Comparison of ENCODE assay signal across 10 cellular contexts in genomic region chr11:8533332-8533731, GRCh38.
DNase-seq lines count a peak whose midpoint lies in the region; ATAC-seq and TF ChIP-seq lines count a peak whose summit lies in the region.
"Had no signal": no experiment of that assay in that cellular context is flagged by ENCODE, and none has a peak within 500 bp of the region (broad histone marks: within the 10 kb centered on the region; RNA-seq: fewer than 3 reads in every experiment).

No MANE protein-coding gene starts in this region.

- H3K27me3 Mint-ChIP-seq in glutamatergic neuron (ENCODE audit: unreplicated experiment) (peaks cover 7% of the 10 kb centered on the region), T-cell (peaks cover 6 to 9% of the 10 kb centered on the region in 2 donors)

- POLR2A ChIA-PET in T-cell (lab: Charles Lee): no interaction called here

- H3K36me3 Mint-ChIP-seq in glutamatergic neuron (ENCODE audit: unreplicated experiment) (no peaks in the 10 kb centered on the region), T-cell (no peaks in the 10 kb centered on the region)

- peak overlapping the region; percentile 20 for H3K27ac Mint-ChIP-seq in glutamatergic neuron (ENCODE audit: unreplicated experiment)
- no peak overlapping the region for H3K27ac Mint-ChIP-seq in T-cell

- H3K9me3 Mint-ChIP-seq in glutamatergic neuron (ENCODE audit: unreplicated experiment) (peaks cover 13% of the 10 kb centered on the region), T-cell (no peaks in the 10 kb centered on the region)

- H3K4me3 Mint-ChIP-seq in glutamatergic neuron (ENCODE audit: unreplicated experiment): no peak overlapping the region
- H3K4me3 Mint-ChIP-seq in T-cell: no peak overlapping the region

- DNase-seq in glutamatergic neuron: no peak
- DNase-seq in NK-92 treated with Interleukin-12 subunit alpha and Interleukin-12 subunit beta, amount 100 ng/mL, for 24 hours (lab: John Stamatoyannopoulos, UW): no peak
- no peak for DNase-seq in T-cell
- DNase-seq in substantia nigra (lab: John Stamatoyannopoulos, UW): no peak
- DNase-seq: MG63 had no signal

- ATAC-seq in GM18511 (IDR thresholded peaks at IDR 0.05; ENCODE audit: unreplicated experiment) (peak; percentile 66), GM21529 (IDR thresholded peaks at IDR 0.05; ENCODE audit: unreplicated experiment) (peak; percentile 81), HG03469 (IDR thresholded peaks at IDR 0.05; ENCODE audit: unreplicated experiment) (peak; percentile 59), HG03457 (IDR thresholded peaks at IDR 0.05; ENCODE audit: unreplicated experiment) (no peak), T-cell (replicated peaks in 1 of 4) (no peak)

- no peak for TF ChIP-seq CTCF in glutamatergic neuron (IDR thresholded peaks at IDR 0.05; ENCODE audit: partially characterized antibody, unreplicated experiment)

- no peak overlapping the region for H3K27ac ChIP-seq in substantia nigra (ENCODE audit: low read depth, low read length, poor library complexity, severe bottlenecking)
- H3K27ac ChIP-seq: VCaP had no signal

- H3K4me1 Mint-ChIP-seq in glutamatergic neuron (ENCODE audit: low read depth, unreplicated experiment) (peaks cover 38% of the 10 kb centered on the region), T-cell (peaks cover 0 to 5% (median 0%) of the 10 kb centered on the region in 3 donors)

- CTCF ChIA-PET in T-cell (lab: Charles Lee): no interaction called here

Comparison
In these comparisons a context has a peak if more than half of its experiments do, and no peak if none do; other contexts are left out.
1. ATAC-seq: peak in GM18511 (single experiment), GM21529 (single experiment) and HG03469 (single experiment); none in HG03457 (single experiment) and T-cell (0 of 4).